36 cellular contexts compared by ENCODE assay signal in the genomic region with DNA sequence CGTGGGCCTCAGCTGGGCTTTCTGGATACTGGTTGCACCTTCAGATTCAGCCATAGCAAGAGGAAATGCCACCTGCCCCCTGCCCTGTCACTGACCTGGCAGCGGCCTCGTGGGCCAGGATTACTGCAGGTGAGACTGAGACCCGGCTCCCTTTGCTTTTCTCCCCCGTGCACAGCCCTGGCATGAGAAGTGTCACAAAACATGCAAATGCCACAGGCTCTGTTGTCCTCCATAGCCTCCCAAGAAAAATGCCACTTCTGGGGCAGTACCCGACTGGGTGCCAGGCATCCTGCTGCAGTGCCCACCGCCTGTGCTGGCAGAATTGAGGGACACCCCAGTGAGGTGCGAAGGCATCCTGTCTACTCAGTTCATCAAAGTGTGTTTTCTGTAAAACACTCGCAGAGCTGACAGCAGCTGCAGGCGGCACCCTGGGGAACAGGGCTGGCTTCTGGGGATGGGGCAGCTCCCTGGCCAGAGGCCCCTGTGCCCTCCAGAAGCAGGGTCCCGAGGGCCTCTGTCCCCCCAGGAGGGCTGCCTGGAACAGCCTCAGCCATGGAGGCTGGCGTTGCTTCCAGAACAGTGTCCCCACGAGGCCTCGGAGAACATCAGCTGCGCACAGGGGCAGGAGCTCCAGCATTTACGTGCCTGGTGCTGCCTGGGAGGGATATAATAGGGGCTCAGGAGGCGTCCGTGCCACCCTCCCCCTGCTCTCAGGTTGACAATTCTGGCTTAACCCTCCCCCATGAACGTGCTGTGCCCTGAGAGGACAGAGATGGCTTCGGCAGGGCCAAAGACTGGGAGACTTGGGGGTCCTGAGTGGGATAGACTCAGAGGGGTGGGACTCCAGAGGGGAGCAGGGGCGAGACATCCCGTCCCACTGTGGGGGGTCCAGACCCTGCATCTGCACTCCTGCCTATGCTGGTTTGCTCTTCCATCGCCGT.
A peak's percentile ranks its signal among the peaks of the same experiment; 100 is the strongest.
DNase-seq lines count a peak whose midpoint lies in the region; ATAC-seq and TF ChIP-seq lines count a peak whose summit lies in the region.
"Had no signal": no experiment of that assay in that cellular context is flagged by ENCODE, and none has a peak within 500 bp of the region (broad histone marks: within the 10 kb centered on the region; RNA-seq: fewer than 3 reads in every experiment).

No MANE protein-coding gene starts in this region.

- H3K27me3 Mint-ChIP-seq in H9 (ENCODE audit: low read depth): peaks cover 18% of the 10 kb centered on the region

- H3K36me3 ChIP-seq in RWPE2 (ENCODE audit: low read depth): no peaks in the 10 kb centered on the region
- H3K36me3 ChIP-seq: ascending aorta, esophagus squamous epithelium, right lobe of liver, suprapubic skin, vagina had no signal

- TF ChIP-seq CTCF in H9 (conservative IDR thresholded peaks at IDR 0.05) (no peak), RWPE2 (IDR thresholded peaks at IDR 0.05; ENCODE audit: poor library complexity, severe bottlenecking) (no peak)

- no peak overlapping the region for H3T11ph ChIP-seq in H9 (ENCODE audit: low read length)

- no peak overlapping the region for H3K4me2 ChIP-seq in H9 (ENCODE audit: insufficient read depth, insufficient read length, low read length)

- no peaks in the 10 kb centered on the region; a peak in 1 of 7 replicates for H3K36me3 Mint-ChIP-seq in H9 (ENCODE audit: insufficient read depth in 1 of 3, low read depth in 3 of 3)
- H3K36me3 Mint-ChIP-seq: activated naive CD8-positive, alpha-beta T cell; natural killer cell treated with Interleukin-12 subunit alpha and Interleukin-12 subunit beta and Interleukin-15 and Interleukin-18, amount 100 ng/mL, for 72 hours; stimulated activated memory B cell treated with anti-CD40 and anti-IgM and Interleukin-4, amounts not matched to agents 10 μg/mL and 1 μg/mL and 100 μg/mL, for 72 hours had no signal

- no peak overlapping the region for H3K4ac ChIP-seq in H9 (ENCODE audit: low read depth, low read length)

- H3K4me1 Mint-ChIP-seq in H9: peaks cover 8 to 19% of the 10 kb centered on the region in 2 experiments
- H3K4me1 Mint-ChIP-seq: activated T-helper 17 cell treated with anti-CD3 and anti-CD28 coated beads, Interleukin-2, amount 50 U/mL, for 72 hours; immature natural killer cell; stimulated activated memory B cell treated with anti-CD40 and anti-IgM and Interleukin-4, amounts not matched to agents 10 μg/mL and 1 μg/mL and 100 μg/mL, for 72 hours had no signal

- H3K79me1 ChIP-seq in H9 (ENCODE audit: insufficient read depth, low read depth, low read length, poor library complexity, severe bottlenecking): no peaks in the 10 kb centered on the region

- no peak overlapping the region for H4K91ac ChIP-seq in H9 (ENCODE audit: insufficient read length, low read depth, low read length)

- no peak overlapping the region for H3K23ac ChIP-seq in H9 (ENCODE audit: insufficient read length, low read depth, low read length)

- H3K4me3 ChIP-seq in RWPE2 (ENCODE audit: severe bottlenecking): no peak overlapping the region
- H3K4me3 ChIP-seq: ascending aorta, esophagus squamous epithelium, mucosa of descending colon, right lobe of liver, suprapubic skin, vagina had no signal

- no peak overlapping the region for H4K8ac ChIP-seq in H9 (replicated peaks; ENCODE audit: insufficient read length, low read depth, low read length)

- no peak overlapping the region for H2BK120ac ChIP-seq in H9 (ENCODE audit: low read depth, low read length, poor library complexity, severe bottlenecking)

- no peak overlapping the region for H3K27ac ChIP-seq in H9 (ENCODE audit: insufficient read length, low read depth, low read length)
- H3K27ac ChIP-seq in RWPE2 (ENCODE audit: poor library complexity, severe bottlenecking): no peak overlapping the region
- H3K27ac ChIP-seq: ascending aorta, esophagus squamous epithelium, HL-60, right lobe of liver, suprapubic skin, vagina had no signal

- H3K4me1 ChIP-seq in H9 (ENCODE audit: insufficient read depth, low read length): no peaks in the 10 kb centered on the region
- H3K4me1 ChIP-seq in RWPE2 (ENCODE audit: insufficient read depth, poor library complexity, severe bottlenecking): no peaks in the 10 kb centered on the region
- H3K4me1 ChIP-seq: ascending aorta, Caco-2, esophagus squamous epithelium, right lobe of liver, suprapubic skin, vagina had no signal

- H3K79me2 ChIP-seq in H9 (ENCODE audit: insufficient read depth, low read length): no peaks in the 10 kb centered on the region

- no peaks in the 10 kb centered on the region for H3K23me2 ChIP-seq in H9 (ENCODE audit: insufficient read length, low read depth, low read length, poor library complexity, severe bottlenecking)

- H2BK20ac ChIP-seq in H9 (ENCODE audit: low read depth, low read length, poor library complexity, severe bottlenecking): no peak overlapping the region

- H2BK5ac ChIP-seq in H9 (ENCODE audit: insufficient read length, low read length): no peak overlapping the region

- peaks cover 0 to 4% of the 10 kb centered on the region in 2 experiments; a peak in 1 of 5 replicates for H3K9me3 Mint-ChIP-seq in H9
- H3K9me3 Mint-ChIP-seq: activated T-helper 17 cell treated with anti-CD3 and anti-CD28 coated beads, Interleukin-2, amount 50 U/mL, for 72 hours; immature natural killer cell; natural killer cell treated with Interleukin-12 subunit alpha and Interleukin-12 subunit beta and Interleukin-15 and Interleukin-18, amount 100 ng/mL, for 72 hours; stimulated activated memory B cell treated with anti-CD40 and anti-IgM and Interleukin-4, amounts not matched to agents 10 μg/mL and 1 μg/mL and 100 μg/mL, for 72 hours had no signal

- peak; percentile 20 for DNase-seq in H9
- peak; percentile 37 for DNase-seq in RWPE2 (ENCODE audit: low spot score)
- peak; percentile 38 for DNase-seq in left lobe of liver (ENCODE audit: low spot score)
- DNase-seq in posterior cingulate gyrus: peak in 7 of 10 donors; percentile 5 to 67 (median 9)
- DNase-seq in HuH-7 (ENCODE audit: low spot score): no peak
- DNase-seq in HPDE6-E6E7 (ENCODE audit: extremely low spot score): no peak
- DNase-seq: activated CD4-positive, alpha-beta T cell treated with anti-CD3 and anti-CD28 coated beads, Interleukin-2, amount 50 U/mL, for 4 hours; C1 segment of cervical spinal cord; caudate nucleus; DMS79; esophagus squamous epithelium; GF-D8; hippocampal formation; immature natural killer cell; Kasumi-1; mucosa of descending colon; MV-4-11; SHP77; stimulated activated CD4-positive, alpha-beta T cell treated with anti-CD3 and anti-CD28 coated beads, Interleukin-4, amount 100 ng/mL, for 4 hours; SW 1271; T1000 had no signal

- H3K14ac ChIP-seq in H9 (ENCODE audit: insufficient read depth, low read length): no peak overlapping the region; the same call in 1 of the 2 replicates

- H3K27ac Mint-ChIP-seq in H9: no peak overlapping the region
- H3K27ac Mint-ChIP-seq: activated naive CD8-positive, alpha-beta T cell; activated T-helper 17 cell treated with anti-CD3 and anti-CD28 coated beads, Interleukin-2, amount 50 U/mL, for 72 hours; immature natural killer cell; natural killer cell treated with Interleukin-12 subunit alpha and Interleukin-12 subunit beta and Interleukin-15 and Interleukin-18, amount 100 ng/mL, for 72 hours; progenitor cell of endocrine pancreas; stimulated activated memory B cell treated with anti-CD40 and anti-IgM and Interleukin-4, amounts not matched to agents 10 μg/mL and 1 μg/mL and 100 μg/mL, for 72 hours had no signal

- ATAC-seq in RWPE2 (ENCODE audit: low read depth) (no peak), left lobe of liver (no peak), HG03571 (IDR thresholded peaks at IDR 0.05; ENCODE audit: unreplicated experiment) (no peak), HG03565 (IDR thresholded peaks at IDR 0.05; ENCODE audit: unreplicated experiment) (no peak)
- ATAC-seq: activated T-helper 17 cell treated with anti-CD3 and anti-CD28 coated beads, Interleukin-2, amount 50 U/mL, for 72 hours; HCT116; HepG2; mucosa of descending colon; natural killer cell treated with Interleukin-12 subunit alpha and Interleukin-12 subunit beta and Interleukin-15 and Interleukin-18, amount 100 ng/mL, for 72 hours; right lobe of liver; stimulated activated memory B cell treated with anti-CD40 and anti-IgM and Interleukin-4, amounts not matched to agents 10 μg/mL and 1 μg/mL and 100 μg/mL, for 72 hours had no signal

- no peak overlapping the region for H2AK5ac ChIP-seq in H9 (ENCODE audit: insufficient read length, low read length)

- no peak overlapping the region for H2BK12ac ChIP-seq in H9 (ENCODE audit: insufficient read length, low read depth, low read length)

- H3K9me3 ChIP-seq in H9 (ENCODE audit: control insufficient read depth, low read depth, low read length) (no peaks in the 10 kb centered on the region), RWPE2 (ENCODE audit: severe bottlenecking) (no peaks in the 10 kb centered on the region)
- H3K9me3 ChIP-seq: ascending aorta, Caco-2, esophagus squamous epithelium, mucosa of descending colon, right lobe of liver, suprapubic skin, vagina had no signal

- no peak overlapping the region for H4K5ac ChIP-seq in H9 (ENCODE audit: insufficient read length, low read depth, low read length)

- no peak overlapping the region for H3K9ac ChIP-seq in H9 (ENCODE audit: extremely low read depth, insufficient read length, low read length)

- no CpG with 5 or more reads among the region's 24 CpGs for WGBS in H9 (ENCODE audit: extremely low coverage, insufficient read length, low lambda C conversion rate)

- H3K56ac ChIP-seq in H9 (ENCODE audit: insufficient read length, low read depth, low read length): no peak overlapping the region

- intact Hi-C loops in posterior cingulate gyrus (cut with DNase I): no loop called here

- no peak overlapping the region for H2BK15ac ChIP-seq in H9 (ENCODE audit: low read depth, low read length)

- H2AFZ ChIP-seq in H9 (ENCODE audit: low read length): no peak overlapping the region

- H4K20me1 ChIP-seq in H9 (ENCODE audit: control insufficient read depth, insufficient read depth, insufficient read length): no peaks in the 10 kb centered on the region

- H3K4me3 Mint-ChIP-seq in H9: no peak overlapping the region
- H3K4me3 Mint-ChIP-seq: activated naive CD8-positive, alpha-beta T cell; activated T-helper 17 cell treated with anti-CD3 and anti-CD28 coated beads, Interleukin-2, amount 50 U/mL, for 72 hours; immature natural killer cell; natural killer cell treated with Interleukin-12 subunit alpha and Interleukin-12 subunit beta and Interleukin-15 and Interleukin-18, amount 100 ng/mL, for 72 hours; stimulated activated memory B cell treated with anti-CD40 and anti-IgM and Interleukin-4, amounts not matched to agents 10 μg/mL and 1 μg/mL and 100 μg/mL, for 72 hours had no signal

- no peak overlapping the region for H3K18ac ChIP-seq in H9 (ENCODE audit: insufficient read length, low read depth, low read length)

- H3K27me3 ChIP-seq in H9 (ENCODE audit: insufficient read depth, low read length) (no peaks in the 10 kb centered on the region), RWPE2 (ENCODE audit: insufficient read depth, poor library complexity, severe bottlenecking) (peaks cover 6% of the 10 kb centered on the region)
- H3K27me3 ChIP-seq: ascending aorta, right lobe of liver, vagina had no signal

Comparison
In these comparisons a context has a peak if more than half of its experiments do, and no peak if none do; other contexts are left out.
1. DNase-seq: peak in H9 (single experiment), RWPE2 (single experiment), left lobe of liver (single experiment) and posterior cingulate gyrus (7 of 10); none in HuH-7 (single experiment) and HPDE6-E6E7 (single experiment).